In the genomic region with DNA sequence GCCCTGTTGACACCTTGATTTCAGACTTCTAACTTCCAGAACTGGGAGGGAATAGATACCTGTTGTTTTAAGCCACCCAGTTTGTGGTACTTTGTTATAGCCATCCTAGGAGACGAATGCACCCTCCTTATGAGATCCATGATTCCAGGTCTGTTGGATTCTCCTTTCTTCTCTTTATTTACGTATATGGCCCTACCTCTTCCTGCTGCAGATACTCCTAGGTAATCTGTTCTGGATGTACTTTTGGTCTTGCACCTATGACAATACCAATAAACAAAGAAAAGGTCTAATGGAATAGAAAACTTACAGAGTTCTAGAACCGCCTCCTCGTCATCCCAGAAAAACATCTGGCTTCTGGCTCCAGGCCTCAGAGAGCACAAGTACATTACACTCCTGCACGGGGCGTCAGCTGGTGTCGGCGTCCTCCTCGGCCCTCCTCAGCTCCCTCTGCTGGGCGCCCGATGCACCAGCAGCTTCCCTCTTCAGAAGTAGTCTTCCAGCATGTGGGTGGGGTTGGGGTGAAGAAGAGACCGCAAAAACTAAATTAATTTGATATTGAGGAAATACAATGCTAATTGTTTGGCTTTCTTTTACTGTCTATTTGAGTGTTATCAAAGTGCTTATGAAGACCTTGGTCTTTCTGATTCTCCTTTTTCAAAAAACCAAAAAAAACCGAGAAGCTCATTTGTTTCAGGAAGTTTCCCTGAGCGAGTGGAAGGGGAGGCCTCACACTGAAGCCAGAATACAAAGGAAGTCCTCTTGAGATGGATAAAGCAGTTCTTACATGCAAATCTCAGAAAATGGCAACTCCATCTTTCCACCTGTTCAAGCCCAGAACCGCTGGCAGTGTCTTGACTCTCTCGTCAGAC, we compare ENCODE assay signal across 1 cellular context.
TF ChIP-seq lines count a peak whose summit lies in the region.

No MANE protein-coding gene starts in this region.

TF ChIP-seq in K562, 482 proteins besides CTCF, POLR2A, EP300 and RAD21 (continued from another document):
- TF ChIP-seq DACH1 (IDR thresholded peaks at IDR 0.05; ENCODE audit: partially characterized antibody) (peak; percentile 86), CBX1 (IDR thresholded peaks at IDR 0.05; ENCODE audit: low read depth) (0 out of 2 replicates have a peak, but pooled peaks have one; percentile 28), YY1 (IDR thresholded peaks at IDR 0.05; ENCODE audit: borderline replicate concordance in 1 of 3, control insufficient read depth in 1 of 3, extremely low read depth in 1 of 3, insufficient read depth in 3 of 3, insufficient read length in 1 of 3, insufficient replicate concordance in 2 of 3, low read depth in 1 of 3, low read length in 2 of 3) (peak in 1 of 3 experiments; percentile 20), JUND (IDR thresholded peaks at IDR 0.05; ENCODE audit: borderline replicate concordance, low read depth, low read length) (peak; percentile 29; the same call in 1 of the 2 replicates), JUND (tag; IDR thresholded peaks at IDR 0.05; ENCODE audit: borderline replicate concordance, low read depth, low read length) (peak; percentile 21; the same call in 1 of the 3 replicates), CREB1 (IDR thresholded peaks at IDR 0.05) (0 out of 2 replicates have a peak, but pooled peaks have one; percentile 22), CREB1 (CRISPR knock-in tag; IDR thresholded peaks at IDR 0.05) (peak; percentile 67), NONO (IDR thresholded peaks at IDR 0.05; ENCODE audit: low read depth in 2 of 2, low read length in 1 of 2) (0 out of 4 replicates have a peak, but pooled peaks of 1 of the 2 experiments have one; percentile 55), MYC (IDR thresholded peaks at IDR 0.05; ENCODE audit: low read depth, low read length) (peak; percentile 55; the same call in 1 of the 2 replicates), MYC (CRISPR knock-in tag; IDR thresholded peaks at IDR 0.05; ENCODE audit: borderline replicate concordance, low read depth) (no peak), SIN3A (IDR thresholded peaks at IDR 0.05; ENCODE audit: borderline replicate concordance in 2 of 2, control insufficient read depth in 1 of 2, low read depth in 2 of 2, low read length in 2 of 2) (0 out of 4 replicates have a peak, but pooled peaks of 1 of the 2 experiments have one; percentile 0)
- TF ChIP-seq, protein P1, sequence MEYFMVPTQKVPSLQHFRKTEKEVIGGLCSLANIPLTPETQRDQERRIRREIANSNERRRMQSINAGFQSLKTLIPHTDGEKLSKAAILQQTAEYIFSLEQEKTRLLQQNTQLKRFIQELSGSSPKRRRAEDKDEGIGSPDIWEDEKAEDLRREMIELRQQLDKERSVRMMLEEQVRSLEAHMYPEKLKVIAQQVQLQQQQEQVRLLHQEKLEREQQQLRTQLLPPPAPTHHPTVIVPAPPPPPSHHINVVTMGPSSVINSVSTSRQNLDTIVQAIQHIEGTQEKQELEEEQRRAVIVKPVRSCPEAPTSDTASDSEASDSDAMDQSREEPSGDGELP (CRISPR knock-in tag; IDR thresholded peaks at IDR 0.05; ENCODE audit: borderline replicate concordance), result peak; percentile 99
